In genomic region chr14:104865069-104865630, GRCh38 we compare ENCODE assay signal across 8 cellular contexts. TPM values are rescaled to one million over a fixed set of nuclear protein-coding genes. Genes with fewer than 3 reads are reported as not detected.
DNase-seq lines count a peak whose midpoint lies in the region; ATAC-seq and TF ChIP-seq lines count a peak whose summit lies in the region.

Gene CEP170B (plus strand): TSS chr14:104865268. CDS start chr14:104868451, 3,183 bp downstream.

- H3K9me3 ChIP-seq in PC-9 (ENCODE audit: insufficient read depth, low read depth), result no peaks in the 10 kb centered on the region
- H3K9me3 ChIP-seq in ovary, result no peaks in the 10 kb centered on the region

- DNase-seq in DMS 273 (lab: John Stamatoyannopoulos, UW; ENCODE audit: unreplicated experiment) (peak; percentile 54), DMS 273 treated with DMSO at 0.1 percent for 48 hours (lab: John Stamatoyannopoulos, UW) (no peak), PC-9 (peak in 1 of 2 experiments; percentile 51), Right ventricle myocardium inferior (ENCODE audit: missing footprints) (no peak), ovary (peak in 2 of 5 donors; percentile 55 to 62), GOT3 (lab: John Stamatoyannopoulos, UW) (no peak), NCI-H1694 (lab: John Stamatoyannopoulos, UW) (no peak)

- H3F3A ChIP-seq in PC-9 (ENCODE audit: insufficient read depth, low read depth), result peaks cover 12% of the 10 kb centered on the region; the same call in 1 of the 2 replicates

- intact Hi-C loops in PC-9 (cut with micrococcal nuclease; ENCODE audit: unreplicated experiment) (loop anchor here (2.0 kb wide), 1 partner anchor 70 kb away; the partner anchor contains the start of gene AKT1), Right ventricle myocardium inferior (cut with DNase I) (no loop called here), ovary (cut with DNase I) (loop anchor here in 1 of 4 donors (1.0 kb wide), 1 partner anchor 69 kb away; no protein-coding TSS in a partner anchor)

- peaks cover 11% of the 10 kb centered on the region for H3K4me1 ChIP-seq in PC-9 (replicated peaks; ENCODE audit: insufficient read depth)
- peaks cover 11% of the 10 kb centered on the region for H3K4me1 ChIP-seq in ovary (ENCODE audit: insufficient read depth)

- H3K4me2 ChIP-seq in PC-9, result peak within 1 kb of the TSS; percentile 95

- H3K36me3 Mint-ChIP-seq in activated naive CD8-positive, alpha-beta T cell, result no peaks in the 10 kb centered on the region

- peak; percentile 56 for ATAC-seq in Right ventricle myocardium inferior

- H3K4me3 Mint-ChIP-seq in activated naive CD8-positive, alpha-beta T cell, result peak within 1 kb of the TSS; percentile 49

- no TSS peak for BruUV-seq in PC-9 (replicated peaks; lab: Mats Ljungman, UMichigan)

- no peak within 1 kb of the TSS for H3K27ac Mint-ChIP-seq in activated naive CD8-positive, alpha-beta T cell

- no peaks in the 10 kb centered on the region for H3K9me3 Mint-ChIP-seq in activated naive CD8-positive, alpha-beta T cell (ENCODE audit: low read depth)

- H3K27ac ChIP-seq in PC-9 (peak within 1 kb of the TSS; percentile 82), ovary (no peak within 1 kb of the TSS)

- peaks cover 2% of the 10 kb centered on the region for H3K4me1 Mint-ChIP-seq in activated naive CD8-positive, alpha-beta T cell (ENCODE audit: low read depth)

- H3K27me3 Mint-ChIP-seq in activated naive CD8-positive, alpha-beta T cell, result peaks cover 3% of the 10 kb centered on the region

- H3K27me3 ChIP-seq in PC-9 (ENCODE audit: insufficient read depth, low read depth) (no peaks in the 10 kb centered on the region), ovary (no peaks in the 10 kb centered on the region)

- H2AFZ ChIP-seq in PC-9, result peak within 1 kb of the TSS; percentile 90

- H3K9me2 ChIP-seq in PC-9 (ENCODE audit: insufficient read depth), result no peaks in the 10 kb centered on the region

- no peak for TF ChIP-seq CTCF in PC-9 (conservative IDR thresholded peaks at IDR 0.05)
- TF ChIP-seq CTCF in ovary (IDR thresholded peaks at IDR 0.05), result no peak

- TF ChIP-seq EP300 in ovary (IDR thresholded peaks at IDR 0.05), result no peak

- POLR2A ChIA-PET in PC-9 (lab: Charles Lee; ENCODE audit: unreplicated experiment), result interaction anchor here (0.6 to 0.8 kb wide), 2 partner anchors 108 to 324 kb away, joined by 7 to 12 read pairs; no protein-coding TSS in a partner anchor

- peaks cover 36% of the 10 kb centered on the region for H4K20me1 ChIP-seq in PC-9 (ENCODE audit: insufficient read depth)

- TF ChIP-seq POLR2A in ovary (IDR thresholded peaks at IDR 0.05), result no peak

- peak within 1 kb of the TSS; percentile 99 for H3K4me3 ChIP-seq in PC-9
- peak within 1 kb of the TSS; percentile 54 for H3K4me3 ChIP-seq in ovary

- CTCF ChIA-PET in PC-9 (lab: Charles Lee), result no interaction called here

- WGBS in ovary, 3 donors, result 0 to 1% (median 0%) methylated on average over 19 to 83 of the region's 90 CpGs

- H3K79me2 ChIP-seq in PC-9 (ENCODE audit: low read depth), result peaks cover 82% of the 10 kb centered on the region

- H3K36me3 ChIP-seq in PC-9 (ENCODE audit: low read depth), result peaks cover 9% of the 10 kb centered on the region; the same call in 1 of the 2 replicates
- no peaks in the 10 kb centered on the region for H3K36me3 ChIP-seq in ovary

RNA-seq across cellular contexts. Expression of gene CEP170B, which starts in this region (rescaled TPM):
- total RNA-seq in PC-9 (2021), result 25.7 and 26.4 TPM in 2 replicates
- total RNA-seq in Right ventricle myocardium inferior, result 10.5 TPM
- total RNA-seq in ovary, result 10 to 100 TPM in 4 of 7 donors, 1 to 10 TPM in 3; 3.0 to 22.7 (median 11.7) TPM
- polyA plus RNA-seq in ovary, result 1 to 10 TPM; 1.9 to 5.1 TPM
